ENCODE assay signal across 12 cellular contexts in the genomic region with DNA sequence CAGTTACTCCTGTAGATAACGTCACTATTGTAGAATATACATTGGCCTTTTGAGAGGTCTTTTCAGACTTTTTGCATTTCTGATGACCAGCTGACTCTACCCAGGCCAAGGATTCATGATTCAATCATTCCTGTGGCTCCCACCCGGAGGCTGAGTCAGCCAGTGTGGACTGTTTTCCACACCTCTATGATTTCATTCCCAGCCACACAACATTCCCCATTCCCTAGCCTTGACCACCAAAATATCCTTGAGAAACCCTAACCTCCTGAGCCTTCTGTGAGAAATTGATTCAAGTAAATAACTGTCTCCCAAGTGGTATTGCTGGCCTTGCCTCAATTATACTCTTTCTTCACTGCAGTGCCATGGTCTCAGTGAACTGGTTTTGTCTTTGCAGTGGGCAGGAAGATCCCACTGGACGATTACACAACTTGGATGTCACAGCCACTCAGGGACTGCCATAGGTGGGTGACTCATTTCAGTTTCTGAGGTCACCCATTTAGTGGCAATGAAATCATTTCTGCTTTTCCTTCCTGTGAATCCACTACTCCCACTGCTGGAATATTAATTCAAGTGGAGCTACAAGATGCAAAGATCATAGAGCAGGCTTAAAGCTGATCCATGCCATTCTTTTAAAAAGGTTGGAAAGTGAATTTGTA.
DNase-seq lines count a peak whose midpoint lies in the region; ATAC-seq and TF ChIP-seq lines count a peak whose summit lies in the region.
"Had no signal": no experiment of that assay in that cellular context is flagged by ENCODE, and none has a peak within 500 bp of the region (broad histone marks: within the 10 kb centered on the region; RNA-seq: fewer than 3 reads in every experiment).

No MANE protein-coding gene starts in this region.

- intact Hi-C loops in mucosa of descending colon (cut with DNase I, micrococcal nuclease): no loop called here

- H3K9me3 ChIP-seq in AG04450 (ENCODE audit: control insufficient read depth, insufficient read depth, low read length) (peaks cover 3% of the 10 kb centered on the region), adipocyte (ENCODE audit: control insufficient read depth, low read length) (no peaks in the 10 kb centered on the region), mucosa of descending colon (no peaks in the 10 kb centered on the region)

- CTCF ChIA-PET in AG04450 (lab: Charles Lee): no interaction called here

- POLR2A ChIA-PET in AG04450 (lab: Yijun Ruan, JAX): no interaction called here

- no peak overlapping the region for H3K27ac ChIP-seq in AG04450 (ENCODE audit: low read depth, low read length)
- H3K27ac ChIP-seq: C4-2B had no signal

- no peaks in the 10 kb centered on the region for H3K36me3 ChIP-seq in adipocyte (ENCODE audit: control insufficient read depth, insufficient read depth, low read length, severe bottlenecking)
- no peaks in the 10 kb centered on the region for H3K36me3 ChIP-seq in mucosa of descending colon (ENCODE audit: low read depth)

- peak; percentile 4 for DNase-seq in AG04450 (ENCODE audit: low read depth, low spot score)
- DNase-seq in HS-27A (ENCODE audit: low read depth): peak; percentile 92
- DNase-seq in adipocyte (ENCODE audit: low read depth): peak; percentile 76
- peak; percentile 99 for DNase-seq in glomerular visceral epithelial cell (ENCODE audit: extremely low spot score)
- no peak for DNase-seq in NCI-H345 (lab: John Stamatoyannopoulos, UW)
- no peak for DNase-seq in stimulated activated CD4-positive, alpha-beta T cell treated with anti-CD3 and anti-CD28 coated beads, Interleukin-2, amount 100 ng/mL, for 48 hours
- DNase-seq in mucosa of descending colon: no peak
- no peak for DNase-seq in GM19240 (ENCODE audit: insufficient read length, low spot score)
- DNase-seq: activated T-cell treated with anti-CD3 and anti-CD28 coated beads, Interleukin-2, amount 50 U/mL, for 48 hours; NCI-H187; stimulated activated CD4-positive, alpha-beta T cell treated with anti-CD3 and anti-CD28 coated beads, Interleukin-12 subunit alpha, Interleukin-12 subunit beta, amount 100 ng/mL, for 4 hours had no signal

- no peak overlapping the region for H3K9ac ChIP-seq in adipocyte (ENCODE audit: low read length)

- H3K27me3 ChIP-seq in AG04450 (ENCODE audit: control insufficient read depth, insufficient read depth, low read length): no peaks in the 10 kb centered on the region
- H3K27me3 ChIP-seq in adipocyte (replicated peaks; ENCODE audit: control insufficient read depth, insufficient read depth, low read length): no peaks in the 10 kb centered on the region

- TF ChIP-seq CTCF in AG04450 (IDR thresholded peaks at IDR 0.05; ENCODE audit: low read depth, low read length) (no peak), mucosa of descending colon (IDR thresholded peaks at IDR 0.05) (no peak)

- H3K4me1 ChIP-seq in adipocyte (ENCODE audit: control insufficient read depth, insufficient read depth, low read length) (peaks cover 14% of the 10 kb centered on the region), mucosa of descending colon (ENCODE audit: low read depth) (no peaks in the 10 kb centered on the region)

- no peak overlapping the region for H3K4me3 ChIP-seq in AG04450 (ENCODE audit: low read depth, low read length)
- no peak overlapping the region for H3K4me3 ChIP-seq in adipocyte (ENCODE audit: low read length)
- no peak overlapping the region for H3K4me3 ChIP-seq in mucosa of descending colon

- no peak for ATAC-seq in mucosa of descending colon

Comparison
In these comparisons a context has a peak if more than half of its experiments do, and no peak if none do; other contexts are left out.
1. DNase-seq: peak in AG04450 (single experiment), HS-27A (single experiment), adipocyte (single experiment) and glomerular visceral epithelial cell (single experiment); none in NCI-H345 (single experiment), stimulated activated CD4-positive, alpha-beta T cell treated with anti-CD3 and anti-CD28 coated beads, Interleukin-2, amount 100 ng/mL, for 48 hours (0 of 2), mucosa of descending colon (0 of 3) and GM19240 (single experiment).